In genomic region chr1:47996406-47997226, GRCh38 we compare ENCODE assay signal across 8 cellular contexts. TPM values are rescaled to one million over a fixed set of nuclear protein-coding genes. Genes with fewer than 3 reads are reported as not detected.
DNase-seq lines count a peak whose midpoint lies in the region; ATAC-seq lines count a peak whose summit lies in the region.

No MANE protein-coding gene starts in this region.

- H3K4me1 ChIP-seq in iPS-18a (ENCODE audit: control insufficient read depth, low read depth, low read length) (peaks cover 25% of the 10 kb centered on the region), skeletal muscle tissue (ENCODE audit: control insufficient read depth in 3 of 3, insufficient read depth in 3 of 3, low read length in 3 of 3) (peaks cover 2 to 13% (median 2%) of the 10 kb centered on the region in 3 donors)

- peaks cover 54% of the 10 kb centered on the region for H3K27me3 Mint-ChIP-seq in activated T-helper 17 cell treated with anti-CD3 and anti-CD28 coated beads, Interleukin-2, amount 50 U/mL, for 72 hours

- H3K4me3 Mint-ChIP-seq in activated T-helper 17 cell treated with anti-CD3 and anti-CD28 coated beads, Interleukin-2, amount 50 U/mL, for 72 hours = peak overlapping the region; percentile 46

- H3K9me3 ChIP-seq in iPS-18a (ENCODE audit: control insufficient read depth, low read depth, low read length) (no peaks in the 10 kb centered on the region), skeletal muscle tissue (ENCODE audit: control insufficient read depth in 3 of 3, low read length in 3 of 3) (no peaks in the 10 kb centered on the region)

- H3K27ac ChIP-seq in iPS-18a (ENCODE audit: low read length) (no peak overlapping the region), skeletal muscle tissue (ENCODE audit: low read depth, low read length) (no peak overlapping the region)

- H3K27ac Mint-ChIP-seq in activated T-helper 17 cell treated with anti-CD3 and anti-CD28 coated beads, Interleukin-2, amount 50 U/mL, for 72 hours = no peak overlapping the region

- no peaks in the 10 kb centered on the region for H3K36me3 Mint-ChIP-seq in activated T-helper 17 cell treated with anti-CD3 and anti-CD28 coated beads, Interleukin-2, amount 50 U/mL, for 72 hours (ENCODE audit: low read depth)

- ATAC-seq in activated T-helper 17 cell treated with anti-CD3 and anti-CD28 coated beads, Interleukin-2, amount 50 U/mL, for 72 hours (replicated peaks) = no peak
- ATAC-seq in HG02588 (IDR thresholded peaks at IDR 0.05; ENCODE audit: unreplicated experiment) (no peak), HG02970 (IDR thresholded peaks at IDR 0.05; ENCODE audit: low FRiP score, unreplicated experiment) (no peak)

- H3K4me3 ChIP-seq in H7 (ENCODE audit: insufficient read depth, low read depth, low read length) (peak overlapping the region; percentile 80), iPS-18a (ENCODE audit: low read length) (peak overlapping the region; percentile 56), skeletal muscle tissue (ENCODE audit: low read length in 3 of 3) (peak overlapping the region; percentile 36 to 58 (median 48))

- H3K27me3 ChIP-seq in H7 (ENCODE audit: control insufficient read depth, insufficient read depth, low read length) = peaks cover 23% of the 10 kb centered on the region
- H3K27me3 ChIP-seq in iPS-18a (ENCODE audit: control insufficient read depth, insufficient read depth, low read length) = peaks cover 39% of the 10 kb centered on the region
- H3K27me3 ChIP-seq in skeletal muscle tissue (ENCODE audit: control insufficient read depth in 3 of 3, insufficient read depth in 3 of 3, low read length in 3 of 3) = peaks cover 31 to 39% (median 33%) of the 10 kb centered on the region in 3 donors

- no peaks in the 10 kb centered on the region for H3K9me3 Mint-ChIP-seq in activated T-helper 17 cell treated with anti-CD3 and anti-CD28 coated beads, Interleukin-2, amount 50 U/mL, for 72 hours

- peak overlapping the region; percentile 25 for H3K9ac ChIP-seq in iPS-18a (ENCODE audit: low read length)
- H3K9ac ChIP-seq in skeletal muscle tissue (ENCODE audit: low read depth in 1 of 3, low read length in 3 of 3) = peak overlapping the region; percentile 16 to 60 (median 32)

- H3K4me1 Mint-ChIP-seq in activated T-helper 17 cell treated with anti-CD3 and anti-CD28 coated beads, Interleukin-2, amount 50 U/mL, for 72 hours = peaks cover 5% of the 10 kb centered on the region

- H3K36me3 ChIP-seq in H7 (replicated peaks; ENCODE audit: control insufficient read depth, insufficient read depth, low read length) (no peaks in the 10 kb centered on the region), iPS-18a (ENCODE audit: control insufficient read depth, low read depth, low read length) (peaks cover 4% of the 10 kb centered on the region), skeletal muscle tissue (ENCODE audit: control insufficient read depth in 3 of 3, insufficient read depth in 3 of 3, low read length in 3 of 3) (peaks cover 0 to 2% (median 0%) of the 10 kb centered on the region in 3 donors)

- DNase-seq in H7 = peak; percentile 84
- DNase-seq in NCI-H187 (lab: John Stamatoyannopoulos, UW) = no peak
- DNase-seq in NCI-H128 (lab: John Stamatoyannopoulos, UW; ENCODE audit: unreplicated experiment) = no peak

RNA-seq across cellular contexts. Expression of gene TRABD2B, which starts 0.6 kb away (rescaled TPM):
- total RNA-seq in H7 (2014; rRNA removed; shearing (Covaris generic)) = 2.0 and 4.4 TPM in 2 replicates
- not detected for total RNA-seq in activated T-helper 17 cell treated with anti-CD3 and anti-CD28 coated beads, Interleukin-2, amount 50 U/mL, for 72 hours
- 0.52 TPM for total RNA-seq in skeletal muscle tissue
